12 cellular contexts compared by ENCODE assay signal in genomic region chr22:48369789-48370507, GRCh38.
DNase-seq lines count a peak whose midpoint lies in the region; ATAC-seq and TF ChIP-seq lines count a peak whose summit lies in the region.
"Had no signal": no experiment of that assay in that cellular context is flagged by ENCODE, and none has a peak within 500 bp of the region (broad histone marks: within the 10 kb centered on the region; RNA-seq: fewer than 3 reads in every experiment).

No MANE protein-coding gene starts in this region.

- H3K27me3 ChIP-seq in lung (ENCODE audit: control insufficient read depth, insufficient read depth) (no peaks in the 10 kb centered on the region), aorta (ENCODE audit: control insufficient read depth in 1 of 2, insufficient read depth in 2 of 2, low read length in 1 of 2) (no peaks in the 10 kb centered on the region)

- in situ Hi-C loops in G401 (cut with HindIII; ENCODE audit: low sequenced_read_pairs) = no loop called here

- H3K27ac ChIP-seq in lung (ENCODE audit: low read depth in 1 of 2, low read length in 1 of 2) = no peak overlapping the region
- H3K27ac ChIP-seq in aorta (ENCODE audit: low read depth in 1 of 2, low read length in 2 of 2) = no peak overlapping the region

- TF ChIP-seq CTCF in lung (IDR thresholded peaks at IDR 0.05; ENCODE audit: control extremely low read depth, extremely low read depth) = no peak

- 31 to 41% methylated on average over 17 of the region's 17 CpGs for WGBS in lung, 2 donors
- 23 to 33% methylated on average over 17 of the region's 17 CpGs for WGBS in aorta, 2 donors

- H3K4me1 ChIP-seq in lung (ENCODE audit: control insufficient read depth in 2 of 2, insufficient read depth in 2 of 2, low read length in 2 of 2) = peaks cover 0 to 13% of the 10 kb centered on the region in 2 donors
- H3K4me1 ChIP-seq in aorta (ENCODE audit: control insufficient read depth in 1 of 2, insufficient read depth in 2 of 2, low read length in 2 of 2) = no peaks in the 10 kb centered on the region

- intact Hi-C loops in aorta (cut with DNase I) = no loop called here

- no peaks in the 10 kb centered on the region for H3K36me3 ChIP-seq in lung (ENCODE audit: control insufficient read depth in 2 of 2, insufficient read depth in 2 of 2, low read length in 2 of 2)
- H3K36me3 ChIP-seq in aorta (ENCODE audit: control insufficient read depth in 1 of 2, insufficient read depth in 2 of 2, low read length in 1 of 2) = no peaks in the 10 kb centered on the region

- no peak overlapping the region for H3K4me3 ChIP-seq in lung
- no peak overlapping the region for H3K4me3 ChIP-seq in aorta (ENCODE audit: low read length in 2 of 2)

- ATAC-seq in lung (ENCODE audit: insufficient read depth, low FRiP score) = no peak
- peak; percentile 26 for ATAC-seq in aorta (ENCODE audit: low FRiP score)
- no peak for ATAC-seq in esophagus mucosa
- ATAC-seq in GM18907 (IDR thresholded peaks at IDR 0.05; ENCODE audit: unreplicated experiment) = no peak

- H3K9me3 ChIP-seq in lung (ENCODE audit: control insufficient read depth in 2 of 2, insufficient read depth in 1 of 2, low read length in 1 of 2) (no peaks in the 10 kb centered on the region), aorta (ENCODE audit: control insufficient read depth, low read length) (no peaks in the 10 kb centered on the region)

- peak; percentile 10 for DNase-seq in activated CD8-positive, alpha-beta memory T cell treated with anti-CD3 and anti-CD28 coated beads, Interleukin-2, amount 50 U/mL, for 48 hours
- DNase-seq in activated CD8-positive, alpha-beta memory T cell treated with anti-CD3 and anti-CD28 coated beads for 24 hours = no peak
- DNase-seq in SW480 (ENCODE audit: low spot score) (peak; percentile 68), lung (ENCODE audit: low spot score) (peak; percentile 43), aorta (no peak), G401 (ENCODE audit: low spot score) (no peak)
- DNase-seq: activated T-cell treated with anti-CD3 and anti-CD28 coated beads, Interleukin-2, amount 50 U/mL, for 24 hours; COR-L47; NCI-H1048; NCI-H524 had no signal

Comparison
In these comparisons a context has a peak if more than half of its experiments do, and no peak if none do; other contexts are left out.
1. DNase-seq: peak in activated CD8-positive, alpha-beta memory T cell treated with anti-CD3 and anti-CD28 coated beads, Interleukin-2, amount 50 U/mL, for 48 hours (single experiment), SW480 (single experiment) and lung (single experiment); none in activated CD8-positive, alpha-beta memory T cell treated with anti-CD3 and anti-CD28 coated beads for 24 hours (single experiment), aorta (0 of 2) and G401 (single experiment).